ENCODE assay signal across 8 cellular contexts in genomic region chr3:11643212-11644087, GRCh38. TPM values are rescaled to one million over a fixed set of nuclear protein-coding genes. Genes with fewer than 3 reads are reported as not detected.
DNase-seq lines count a peak whose midpoint lies in the region; ATAC-seq and TF ChIP-seq lines count a peak whose summit lies in the region.

Gene VGLL4, minus strand, starts transcription at chr3:11643915. Its CDS starts 397 bp downstream, at chr3:11643518.

- ATAC-seq in GM21529 (IDR thresholded peaks at IDR 0.05; ENCODE audit: unreplicated experiment) (peak; percentile 65), RWPE2 (ENCODE audit: low read depth) (peak; percentile 85)
- ATAC-seq in natural killer cell treated with Interleukin-12 subunit alpha and Interleukin-12 subunit beta and Interleukin-15 and Interleukin-18, amount 100 ng/mL, for 72 hours, result peak; percentile 70 to 78

- DNase-seq in DMS114 treated with DMSO at 0.1 percent for 48 hours (lab: John Stamatoyannopoulos, UW; ENCODE audit: unreplicated experiment) (peak; percentile 71), RWPE2 (ENCODE audit: low spot score) (peak; percentile 78), fibroblast of pulmonary artery (ENCODE audit: low read depth) (peak; percentile 96)
- DNase-seq in activated T-helper 9 cell treated with anti-CD3 and anti-CD28 coated beads, Interleukin-2, amount 50 U/mL, for 16 hours (ENCODE audit: low read depth), result peak; percentile 43
- DNase-seq in natural killer cell treated with Interleukin-12 subunit alpha and Interleukin-12 subunit beta and Interleukin-15 and Interleukin-18, amount 100 ng/mL, for 72 hours (ENCODE audit: low spot score), result peak; percentile 84
- DNase-seq in stimulated activated naive CD4-positive, alpha-beta T cell treated with Interleukin-2 at 50 U/mL for 16 hours (lab: John Stamatoyannopoulos, UW), result peak; percentile 52

- no peaks in the 10 kb centered on the region for H3K27me3 ChIP-seq in RWPE2 (ENCODE audit: insufficient read depth, poor library complexity, severe bottlenecking)

- peak within 1 kb of the TSS; percentile 72 to 91 (median 87) for H3K27ac Mint-ChIP-seq in IgD-negative memory B cell
- H3K27ac Mint-ChIP-seq in natural killer cell treated with Interleukin-12 subunit alpha and Interleukin-12 subunit beta and Interleukin-15 and Interleukin-18, amount 100 ng/mL, for 72 hours, result peak within 1 kb of the TSS; percentile 99 to 100

- H3K4me1 Mint-ChIP-seq in IgD-negative memory B cell, result peaks cover 17 to 27% (median 25%) of the 10 kb centered on the region in 3 donors
- H3K4me1 Mint-ChIP-seq in natural killer cell treated with Interleukin-12 subunit alpha and Interleukin-12 subunit beta and Interleukin-15 and Interleukin-18, amount 100 ng/mL, for 72 hours (ENCODE audit: low read depth in 2 of 2), result peaks cover 25 to 38% of the 10 kb centered on the region in 2 donors

- H3K36me3 Mint-ChIP-seq in IgD-negative memory B cell, result no peaks in the 10 kb centered on the region
- H3K36me3 Mint-ChIP-seq in natural killer cell treated with Interleukin-12 subunit alpha and Interleukin-12 subunit beta and Interleukin-15 and Interleukin-18, amount 100 ng/mL, for 72 hours, result peaks cover 5% of the 10 kb centered on the region

- H3K4me1 ChIP-seq in RWPE2 (ENCODE audit: insufficient read depth, poor library complexity, severe bottlenecking), result peaks cover 27% of the 10 kb centered on the region

- H3K4me3 Mint-ChIP-seq in IgD-negative memory B cell, result peak within 1 kb of the TSS; percentile 96 to 100 (median 98)
- H3K4me3 Mint-ChIP-seq in natural killer cell treated with Interleukin-12 subunit alpha and Interleukin-12 subunit beta and Interleukin-15 and Interleukin-18, amount 100 ng/mL, for 72 hours, result peak within 1 kb of the TSS; percentile 88

- H3K4me3 ChIP-seq in RWPE2 (ENCODE audit: severe bottlenecking) (peak within 1 kb of the TSS; percentile 45), fibroblast of pulmonary artery (replicated peaks; ENCODE audit: low read depth, low read length) (peak within 1 kb of the TSS; percentile 78)

- peak within 1 kb of the TSS; percentile 94 for H3K27ac ChIP-seq in RWPE2 (ENCODE audit: poor library complexity, severe bottlenecking)

- no peaks in the 10 kb centered on the region for H3K9me3 ChIP-seq in RWPE2 (ENCODE audit: severe bottlenecking)

- H3K27me3 Mint-ChIP-seq in IgD-negative memory B cell, result peaks cover 1% of the 10 kb centered on the region
- peaks cover 0 to 2% of the 10 kb centered on the region in 2 donors for H3K27me3 Mint-ChIP-seq in natural killer cell treated with Interleukin-12 subunit alpha and Interleukin-12 subunit beta and Interleukin-15 and Interleukin-18, amount 100 ng/mL, for 72 hours

- H3K36me3 ChIP-seq in RWPE2 (ENCODE audit: low read depth), result no peaks in the 10 kb centered on the region

- no peaks in the 10 kb centered on the region for H3K9me3 Mint-ChIP-seq in IgD-negative memory B cell
- H3K9me3 Mint-ChIP-seq in natural killer cell treated with Interleukin-12 subunit alpha and Interleukin-12 subunit beta and Interleukin-15 and Interleukin-18, amount 100 ng/mL, for 72 hours, result no peaks in the 10 kb centered on the region

- TF ChIP-seq CTCF in RWPE2 (IDR thresholded peaks at IDR 0.05; ENCODE audit: poor library complexity, severe bottlenecking) (peak; percentile 40), fibroblast of pulmonary artery (IDR thresholded peaks at IDR 0.05; ENCODE audit: low read length, missing control alignments) (peak; percentile 11)

RNA-seq across cellular contexts. Expression of gene VGLL4, which starts in this region (rescaled TPM):
- 28.6 TPM for polyA plus RNA-seq in IgD-negative memory B cell
- total RNA-seq in natural killer cell treated with Interleukin-12 subunit alpha and Interleukin-12 subunit beta and Interleukin-15 and Interleukin-18, amount 100 ng/mL, for 72 hours, result 10 to 100 TPM; 50.4 to 52.9 TPM

Comparison
In these comparisons a context has a peak if more than half of its experiments do, and no peak if none do; other contexts are left out.
1. Peak in every context shown above with its lines: DNase-seq, ATAC-seq, H3K4me3 ChIP-seq and H3K27ac ChIP-seq.
2. DNase-seq: peak in every context shown above with its lines; median percentile 96 in fibroblast of pulmonary artery; 84 in natural killer cell treated with Interleukin-12 subunit alpha and Interleukin-12 subunit beta and Interleukin-15 and Interleukin-18, amount 100 ng/mL, for 72 hours; 78 in RWPE2; 71 in DMS114 treated with DMSO at 0.1 percent for 48 hours; 52 in stimulated activated naive CD4-positive, alpha-beta T cell treated with Interleukin-2 at 50 U/mL for 16 hours; 43 in activated T-helper 9 cell treated with anti-CD3 and anti-CD28 coated beads, Interleukin-2, amount 50 U/mL, for 16 hours.